Comparison of ENCODE assay signal across 15 cellular contexts in the genomic region with DNA sequence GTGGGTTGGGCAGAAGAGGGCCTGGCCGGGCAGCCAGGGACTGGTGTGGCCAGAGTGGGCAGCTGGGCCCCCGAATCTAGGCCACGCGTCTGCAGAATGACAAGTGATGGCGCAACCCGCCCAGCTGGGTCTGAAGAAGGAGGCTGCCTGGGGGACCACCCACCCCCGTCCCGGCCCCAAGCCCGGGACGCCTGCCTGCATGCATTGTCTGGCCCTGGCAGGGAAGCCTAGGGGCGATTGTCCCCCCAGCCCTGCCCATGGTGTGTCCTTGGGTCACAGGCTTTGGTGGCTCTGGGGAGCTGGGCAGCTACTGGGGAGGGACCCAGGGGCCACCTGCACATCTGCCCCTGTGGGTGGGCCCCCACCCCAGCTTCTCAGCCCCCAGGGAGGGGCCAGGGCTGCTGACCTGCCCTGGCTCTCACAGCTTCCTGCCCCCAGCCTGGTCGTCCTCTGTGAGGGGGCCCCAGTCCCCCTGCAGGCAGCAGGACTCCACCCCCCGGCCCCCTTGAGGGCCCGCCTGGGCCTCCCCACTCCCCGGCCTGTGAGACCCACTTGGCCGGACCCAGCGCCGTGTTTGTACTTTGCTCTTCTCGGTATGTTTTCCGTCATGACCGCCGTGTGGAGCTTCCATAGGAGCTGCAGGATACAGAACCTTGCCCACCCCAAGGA. TPM values are rescaled to one million over a fixed set of nuclear protein-coding genes. Genes with fewer than 3 reads are reported as not detected.
DNase-seq lines count a peak whose midpoint lies in the region; ATAC-seq and TF ChIP-seq lines count a peak whose summit lies in the region.
"Had no signal": no experiment of that assay in that cellular context is flagged by ENCODE, and none has a peak within 500 bp of the region (broad histone marks: within the 10 kb centered on the region; RNA-seq: fewer than 3 reads in every experiment).

No MANE protein-coding gene starts in this region.

- peaks cover 28% of the 10 kb centered on the region for H3K27me3 ChIP-seq in layer of hippocampus (ENCODE audit: control insufficient read depth, insufficient read depth, low read length)
- H3K27me3 ChIP-seq in PC-3 (ENCODE audit: low read length), result peaks cover 22% of the 10 kb centered on the region
- H3K27me3 ChIP-seq in right atrium auricular region, result peaks cover 0 to 24% of the 10 kb centered on the region in 2 donors

- H4K20me1 ChIP-seq in PC-3 (ENCODE audit: low read length), result no peaks in the 10 kb centered on the region

- H3K9ac ChIP-seq in PC-3 (ENCODE audit: low read length), result no peak overlapping the region
- H3K9ac ChIP-seq: SK-N-SH had no signal

- H3K79me2 ChIP-seq in PC-3 (ENCODE audit: low read length), result no peaks in the 10 kb centered on the region

- ATAC-seq in PC-3, result no peak
- ATAC-seq: Right ventricle myocardium inferior had no signal

- H3K36me3 ChIP-seq in PC-3 (ENCODE audit: low read depth, low read length), result no peaks in the 10 kb centered on the region
- H3K36me3 ChIP-seq in right atrium auricular region, result no peaks in the 10 kb centered on the region

- H3K4me1 ChIP-seq in PC-3 (ENCODE audit: insufficient read depth, low read length), result no peaks in the 10 kb centered on the region
- peaks cover 0 to 19% of the 10 kb centered on the region in 2 donors for H3K4me1 ChIP-seq in right atrium auricular region

- no peak for TF ChIP-seq CTCF in PC-3 (conservative IDR thresholded peaks at IDR 0.05; ENCODE audit: low read depth, low read length)
- no peak for TF ChIP-seq CTCF in right atrium auricular region (IDR thresholded peaks at IDR 0.05)

- H3F3A ChIP-seq in PC-3 (ENCODE audit: low read length, unreplicated experiment), result no peaks in the 10 kb centered on the region

- no peak overlapping the region for H2AFZ ChIP-seq in PC-3 (ENCODE audit: low read length)

- no peaks in the 10 kb centered on the region for H3K9me2 ChIP-seq in PC-3 (replicated peaks; ENCODE audit: low read length)
- H3K9me2 ChIP-seq: SK-N-SH had no signal

- no peak overlapping the region for H3K4me2 ChIP-seq in PC-3 (ENCODE audit: low read length)
- H3K4me2 ChIP-seq: SK-N-SH had no signal

- peak overlapping the region; percentile 62 for H3K27ac ChIP-seq in layer of hippocampus (ENCODE audit: low read depth, low read length)
- no peak overlapping the region for H3K27ac ChIP-seq in PC-3 (ENCODE audit: low read length)
- no peak overlapping the region for H3K27ac ChIP-seq in right atrium auricular region

- intact Hi-C loops in PC-3 (cut with micrococcal nuclease), result no loop called here

- CTCF ChIA-PET in PC-3 (lab: Charles Lee), result no interaction called here

- H3K9me3 ChIP-seq in PC-3 (ENCODE audit: low read length), result no peaks in the 10 kb centered on the region
- no peaks in the 10 kb centered on the region for H3K9me3 ChIP-seq in right atrium auricular region
- H3K9me3 ChIP-seq: Caco-2, SK-N-SH had no signal

- H3K4me3 ChIP-seq in PC-3 (ENCODE audit: low read length) (no peak overlapping the region), right atrium auricular region (no peak overlapping the region)

- DNase-seq in Ammon's horn (ENCODE audit: low spot score) (peak; percentile 73), anterior cingulate cortex (lab: John Stamatoyannopoulos, UW) (peak in 50 of 58 donors; percentile 17 to 92 (median 70)), putamen (ENCODE audit: low spot score) (peak; percentile 64), SK-N-DZ (ENCODE audit: low spot score) (no peak), PC-3 (no peak), right atrium auricular region (ENCODE audit: low spot score) (no peak)
- DNase-seq in activated CD8-positive, alpha-beta memory T cell treated with anti-CD3 and anti-CD28 coated beads, Interleukin-2, amount 50 U/mL, for 4 hours, result no peak
- DNase-seq: Caco-2, H9, NCI-H1048, NCI-H345, NCI-H526 treated with DMSO at 0.1 percent for 48 hours, SK-N-SH had no signal

- BruUV-seq in PC-3 (replicated peaks; lab: Mats Ljungman, UMichigan), result no TSS peak

- POLR2A ChIA-PET in PC-3 (lab: Charles Lee; ENCODE audit: unreplicated experiment), result no interaction called here

RNA-seq across cellular contexts. Expression of gene FGFR3, which starts 4.9 kb away (rescaled TPM):
- 1.0 and 3.2 TPM in 2 replicates for polyA plus RNA-seq in SK-N-DZ (2014; cell fraction: cytosol; rRNA removed)
- 16.5 and 20.3 TPM in 2 replicates for polyA plus RNA-seq in SK-N-DZ (2014; cell fraction: nucleus; rRNA removed)
- total RNA-seq in PC-3 (2014; rRNA removed) (0.11 and 0.86 TPM in 2 replicates), right atrium auricular region (10 to 100 TPM in 1 of 2 donors, 1 to 10 TPM in 1; 2.6 to 15.4 TPM)

RNA-seq across cellular contexts. Expression of gene LETM1, which starts 58.0 kb away (rescaled TPM):
- polyA plus RNA-seq in SK-N-DZ (2014; cell fraction: cytosol; rRNA removed), result 19.3 and 21.5 TPM in 2 replicates
- polyA plus RNA-seq in SK-N-DZ (2014; cell fraction: nucleus; rRNA removed), result 69.2 and 77.3 TPM in 2 replicates
- total RNA-seq in PC-3 (2014; rRNA removed), result 86.3 and 129 TPM in 2 replicates
- total RNA-seq in right atrium auricular region, result 10 to 100 TPM; 32.1 to 34.5 TPM

Comparison
In these comparisons a context has a peak if more than half of its experiments do, and no peak if none do; other contexts are left out.
1. DNase-seq: peak in Ammon's horn (single experiment), anterior cingulate cortex (50 of 58) and putamen (single experiment); none in activated CD8-positive, alpha-beta memory T cell treated with anti-CD3 and anti-CD28 coated beads, Interleukin-2, amount 50 U/mL, for 4 hours (single experiment), SK-N-DZ (single experiment), PC-3 (single experiment) and right atrium auricular region (single experiment).